1 cellular context compared by ENCODE assay signal in the genomic region with DNA sequence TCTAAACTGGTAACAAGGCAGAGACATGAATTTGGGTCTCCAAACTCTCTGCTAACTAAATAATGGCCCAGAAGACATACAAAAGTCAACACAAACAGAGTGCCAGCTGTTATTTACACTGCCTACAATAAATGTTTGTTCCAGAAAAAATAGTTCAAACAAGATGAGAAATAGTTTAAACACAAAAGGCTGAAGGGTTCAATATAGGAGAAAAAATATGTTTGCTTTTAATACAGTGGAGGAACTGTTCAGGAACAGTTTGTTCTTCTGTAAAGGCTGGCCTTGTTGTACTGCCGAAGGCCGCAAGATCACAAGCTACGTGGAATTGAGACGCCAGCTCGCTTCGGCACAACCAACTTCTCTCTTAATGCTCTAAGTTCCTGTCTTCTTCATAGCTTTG.
TF ChIP-seq lines count a peak whose summit lies in the region.

No MANE protein-coding gene starts in this region.

TF ChIP-seq in HepG2, 621 proteins besides CTCF, POLR2A, EP300 and RAD21 (continued from another document):
- TF ChIP-seq, protein P1, sequence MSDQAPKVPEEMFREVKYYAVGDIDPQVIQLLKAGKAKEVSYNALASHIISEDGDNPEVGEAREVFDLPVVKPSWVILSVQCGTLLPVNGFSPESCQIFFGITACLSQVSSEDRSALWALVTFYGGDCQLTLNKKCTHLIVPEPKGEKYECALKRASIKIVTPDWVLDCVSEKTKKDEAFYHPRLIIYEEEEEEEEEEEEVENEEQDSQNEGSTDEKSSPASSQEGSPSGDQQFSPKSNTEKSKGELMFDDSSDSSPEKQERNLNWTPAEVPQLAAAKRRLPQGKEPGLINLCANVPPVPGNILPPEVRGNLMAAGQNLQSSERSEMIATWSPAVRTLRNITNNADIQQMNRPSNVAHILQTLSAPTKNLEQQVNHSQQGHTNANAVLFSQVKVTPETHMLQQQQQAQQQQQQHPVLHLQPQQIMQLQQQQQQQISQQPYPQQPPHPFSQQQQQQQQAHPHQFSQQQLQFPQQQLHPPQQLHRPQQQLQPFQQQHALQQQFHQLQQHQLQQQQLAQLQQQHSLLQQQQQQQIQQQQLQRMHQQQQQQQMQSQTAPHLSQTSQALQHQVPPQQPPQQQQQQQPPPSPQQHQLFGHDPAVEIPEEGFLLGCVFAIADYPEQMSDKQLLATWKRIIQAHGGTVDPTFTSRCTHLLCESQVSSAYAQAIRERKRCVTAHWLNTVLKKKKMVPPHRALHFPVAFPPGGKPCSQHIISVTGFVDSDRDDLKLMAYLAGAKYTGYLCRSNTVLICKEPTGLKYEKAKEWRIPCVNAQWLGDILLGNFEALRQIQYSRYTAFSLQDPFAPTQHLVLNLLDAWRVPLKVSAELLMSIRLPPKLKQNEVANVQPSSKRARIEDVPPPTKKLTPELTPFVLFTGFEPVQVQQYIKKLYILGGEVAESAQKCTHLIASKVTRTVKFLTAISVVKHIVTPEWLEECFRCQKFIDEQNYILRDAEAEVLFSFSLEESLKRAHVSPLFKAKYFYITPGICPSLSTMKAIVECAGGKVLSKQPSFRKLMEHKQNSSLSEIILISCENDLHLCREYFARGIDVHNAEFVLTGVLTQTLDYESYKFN (CRISPR knock-in tag; conservative IDR thresholded peaks at IDR 0.05), result peak; percentile 86
- TF ChIP-seq AGO2 (optimal IDR thresholded peaks at IDR 0.05; ENCODE audit: low read depth, low read length) (no peak), GABPA (IDR thresholded peaks at IDR 0.05; ENCODE audit: low read depth, low read length) (no peak), GABPA (CRISPR knock-in tag; IDR thresholded peaks at IDR 0.05; ENCODE audit: low read depth) (no peak; the same call in 1 of the 2 replicates), KAT8 (CRISPR knock-in tag; IDR thresholded peaks at IDR 0.05) (peak; percentile 59; the same call in 1 of the 2 replicates), NCOA2 (CRISPR knock-in tag; IDR thresholded peaks at IDR 0.05) (peak; percentile 92), BORCS8-MEF2B (CRISPR knock-in tag; IDR thresholded peaks at IDR 0.05) (no peak), PHF21A (CRISPR knock-in tag; IDR thresholded peaks at IDR 0.05) (peak; percentile 67), TBX2 (CRISPR knock-in tag; IDR thresholded peaks at IDR 0.05; ENCODE audit: borderline replicate concordance) (peak; percentile 76), NFYC (CRISPR knock-in tag; IDR thresholded peaks at IDR 0.05) (no peak), ZFP82 (CRISPR knock-in tag; IDR thresholded peaks at IDR 0.05; ENCODE audit: borderline replicate concordance) (0 out of 2 replicates have a peak, but pooled peaks have one; percentile 40), ZFX (CRISPR knock-in tag; IDR thresholded peaks at IDR 0.05; ENCODE audit: low read depth) (peak; percentile 36; the same call in 1 of the 2 replicates), ZKSCAN8 (CRISPR knock-in tag; IDR thresholded peaks at IDR 0.05; ENCODE audit: borderline replicate concordance) (peak; percentile 68; the same call in 1 of the 2 replicates), ATF4 (CRISPR knock-in tag; IDR thresholded peaks at IDR 0.05) (peak in 1 of 2 experiments; percentile 63; a peak in 1 of 4 replicates), ARID4A (CRISPR knock-in tag; IDR thresholded peaks at IDR 0.05; ENCODE audit: borderline replicate concordance) (no peak), ATAD3A (CRISPR knock-in tag; IDR thresholded peaks at IDR 0.05) (no peak), KDM4B (CRISPR knock-in tag; IDR thresholded peaks at IDR 0.05) (peak; percentile 67; the same call in 1 of the 2 replicates), ZBTB3 (CRISPR knock-in tag; IDR thresholded peaks at IDR 0.05; ENCODE audit: borderline replicate concordance, low read depth) (no peak), ZNF572 (CRISPR knock-in tag; IDR thresholded peaks at IDR 0.05) (no peak), ZNF256 (CRISPR knock-in tag; conservative IDR thresholded peaks at IDR 0.05) (no peak)
- TF ChIP-seq, protein P2, sequence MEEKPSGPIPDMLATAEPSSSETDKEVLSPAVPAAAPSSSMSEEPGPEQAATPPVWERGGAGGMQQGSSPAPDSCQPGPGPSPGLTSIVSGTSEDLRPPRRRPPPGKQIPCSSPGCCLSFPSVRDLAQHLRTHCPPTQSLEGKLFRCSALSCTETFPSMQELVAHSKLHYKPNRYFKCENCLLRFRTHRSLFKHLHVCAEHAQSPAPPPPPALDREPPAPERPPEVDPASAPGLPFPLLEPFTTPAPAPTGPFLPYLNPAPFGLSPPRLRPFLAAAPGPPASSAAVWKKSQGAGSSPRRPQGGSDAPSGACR (CRISPR knock-in tag; IDR thresholded peaks at IDR 0.05), result no peak
- TF ChIP-seq, protein P3, sequence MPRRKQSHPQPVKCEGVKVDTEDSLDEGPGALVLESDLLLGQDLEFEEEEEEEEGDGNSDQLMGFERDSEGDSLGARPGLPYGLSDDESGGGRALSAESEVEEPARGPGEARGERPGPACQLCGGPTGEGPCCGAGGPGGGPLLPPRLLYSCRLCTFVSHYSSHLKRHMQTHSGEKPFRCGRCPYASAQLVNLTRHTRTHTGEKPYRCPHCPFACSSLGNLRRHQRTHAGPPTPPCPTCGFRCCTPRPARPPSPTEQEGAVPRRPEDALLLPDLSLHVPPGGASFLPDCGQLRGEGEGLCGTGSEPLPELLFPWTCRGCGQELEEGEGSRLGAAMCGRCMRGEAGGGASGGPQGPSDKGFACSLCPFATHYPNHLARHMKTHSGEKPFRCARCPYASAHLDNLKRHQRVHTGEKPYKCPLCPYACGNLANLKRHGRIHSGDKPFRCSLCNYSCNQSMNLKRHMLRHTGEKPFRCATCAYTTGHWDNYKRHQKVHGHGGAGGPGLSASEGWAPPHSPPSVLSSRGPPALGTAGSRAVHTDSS (CRISPR knock-in tag; conservative IDR thresholded peaks at IDR 0.05), result no peak
- TF ChIP-seq, protein P4, sequence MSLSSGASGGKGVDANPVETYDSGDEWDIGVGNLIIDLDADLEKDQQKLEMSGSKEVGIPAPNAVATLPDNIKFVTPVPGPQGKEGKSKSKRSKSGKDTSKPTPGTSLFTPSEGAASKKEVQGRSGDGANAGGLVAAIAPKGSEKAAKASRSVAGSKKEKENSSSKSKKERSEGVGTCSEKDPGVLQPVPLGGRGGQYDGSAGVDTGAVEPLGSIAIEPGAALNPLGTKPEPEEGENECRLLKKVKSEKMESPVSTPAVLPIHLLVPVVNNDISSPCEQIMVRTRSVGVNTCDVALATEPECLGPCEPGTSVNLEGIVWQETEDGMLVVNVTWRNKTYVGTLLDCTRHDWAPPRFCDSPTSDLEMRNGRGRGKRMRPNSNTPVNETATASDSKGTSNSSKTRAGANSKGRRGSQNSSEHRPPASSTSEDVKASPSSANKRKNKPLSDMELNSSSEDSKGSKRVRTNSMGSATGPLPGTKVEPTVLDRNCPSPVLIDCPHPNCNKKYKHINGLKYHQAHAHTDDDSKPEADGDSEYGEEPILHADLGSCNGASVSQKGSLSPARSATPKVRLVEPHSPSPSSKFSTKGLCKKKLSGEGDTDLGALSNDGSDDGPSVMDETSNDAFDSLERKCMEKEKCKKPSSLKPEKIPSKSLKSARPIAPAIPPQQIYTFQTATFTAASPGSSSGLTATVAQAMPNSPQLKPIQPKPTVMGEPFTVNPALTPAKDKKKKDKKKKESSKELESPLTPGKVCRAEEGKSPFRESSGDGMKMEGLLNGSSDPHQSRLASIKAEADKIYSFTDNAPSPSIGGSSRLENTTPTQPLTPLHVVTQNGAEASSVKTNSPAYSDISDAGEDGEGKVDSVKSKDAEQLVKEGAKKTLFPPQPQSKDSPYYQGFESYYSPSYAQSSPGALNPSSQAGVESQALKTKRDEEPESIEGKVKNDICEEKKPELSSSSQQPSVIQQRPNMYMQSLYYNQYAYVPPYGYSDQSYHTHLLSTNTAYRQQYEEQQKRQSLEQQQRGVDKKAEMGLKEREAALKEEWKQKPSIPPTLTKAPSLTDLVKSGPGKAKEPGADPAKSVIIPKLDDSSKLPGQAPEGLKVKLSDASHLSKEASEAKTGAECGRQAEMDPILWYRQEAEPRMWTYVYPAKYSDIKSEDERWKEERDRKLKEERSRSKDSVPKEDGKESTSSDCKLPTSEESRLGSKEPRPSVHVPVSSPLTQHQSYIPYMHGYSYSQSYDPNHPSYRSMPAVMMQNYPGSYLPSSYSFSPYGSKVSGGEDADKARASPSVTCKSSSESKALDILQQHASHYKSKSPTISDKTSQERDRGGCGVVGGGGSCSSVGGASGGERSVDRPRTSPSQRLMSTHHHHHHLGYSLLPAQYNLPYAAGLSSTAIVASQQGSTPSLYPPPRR (CRISPR knock-in tag; IDR thresholded peaks at IDR 0.05; ENCODE audit: borderline replicate concordance), result peak; percentile 99
